In genomic region chr2:190043441-190043840, GRCh38 we compare ENCODE assay signal across 25 cellular contexts. TPM values are rescaled to one million over a fixed set of nuclear protein-coding genes. Genes with fewer than 3 reads are reported as not detected.
"Had no signal": no experiment of that assay in that cellular context is flagged by ENCODE, and none has a peak within 500 bp of the region (broad histone marks: within the 10 kb centered on the region; RNA-seq: fewer than 3 reads in every experiment).

No MANE protein-coding gene starts in this region.

- H3K36me3 Mint-ChIP-seq: activated naive CD8-positive, alpha-beta T cell had no signal

- H3K4me1 Mint-ChIP-seq: nephron progenitor cell had no signal

- H3K27ac ChIP-seq: dorsolateral prefrontal cortex, epithelial cell of prostate, left lung, thyroid gland, VCaP had no signal

- H3K4me3 Mint-ChIP-seq: activated naive CD8-positive, alpha-beta T cell; activated T-helper 1 cell treated with anti-CD3 and anti-CD28 coated beads, Interleukin-12 subunit alpha, Interleukin-12 subunit beta, Interleukin-2, Interleukin-4 antibody, amounts not matched to agents 30 ng/mL and 10 ng/mL and 1 ng/mL, durations not matched to agents 14 hours and 24 hours and 36 hours; nephron progenitor cell; T-helper 1 cell treated with Interleukin-12 subunit alpha and Interleukin-12 subunit beta and Interleukin-4 antibody, amounts not matched to agents 30 μg/mL and 1 μg/mL, for 36 hours had no signal

- H3K4me1 ChIP-seq: left lung, thyroid gland had no signal

- ATAC-seq: left lung had no signal

- H3K9me3 ChIP-seq: left lung, thyroid gland had no signal

- H3K27ac Mint-ChIP-seq: activated naive CD8-positive, alpha-beta T cell; activated T-helper 1 cell treated with anti-CD3 and anti-CD28 coated beads, Interleukin-12 subunit alpha, Interleukin-12 subunit beta, Interleukin-2, Interleukin-4 antibody, amounts not matched to agents 30 ng/mL and 10 ng/mL and 1 ng/mL, durations not matched to agents 14 hours and 24 hours and 36 hours; nephron progenitor cell; T-helper 1 cell treated with Interleukin-12 subunit alpha and Interleukin-12 subunit beta and Interleukin-4 antibody, amounts not matched to agents 30 μg/mL and 1 μg/mL, for 36 hours had no signal

- H3K4me3 ChIP-seq: dorsolateral prefrontal cortex, left lung, thyroid gland had no signal

- H3K27me3 ChIP-seq: left lung, thyroid gland had no signal

- H3K9me3 Mint-ChIP-seq: activated T-helper 1 cell treated with anti-CD3 and anti-CD28 coated beads, Interleukin-12 subunit alpha, Interleukin-12 subunit beta, Interleukin-2, Interleukin-4 antibody, amounts not matched to agents 30 ng/mL and 10 ng/mL and 1 ng/mL, durations not matched to agents 14 hours and 24 hours and 36 hours; nephron progenitor cell; T-helper 1 cell treated with Interleukin-12 subunit alpha and Interleukin-12 subunit beta and Interleukin-4 antibody, amounts not matched to agents 30 μg/mL and 1 μg/mL, for 36 hours had no signal

- DNase-seq: activated CD4-positive, alpha-beta T cell treated with anti-CD3 and anti-CD28 coated beads for 1 hour; activated CD4-positive, alpha-beta T cell treated with anti-CD3 and anti-CD28 coated beads, Interleukin-2, amount 50 U/mL, for 4 hours; amygdala; caudate nucleus; dorsolateral prefrontal cortex; glutamatergic neuron; hippocampal formation; left lung; mammary epithelial cell; nephron progenitor cell; nucleus accumbens; posterior cingulate gyrus; retina; stimulated activated CD4-positive, alpha-beta T cell treated with anti-CD3 and anti-CD28 coated beads, Interleukin-12 subunit alpha, Interleukin-12 subunit beta, amount 100 ng/mL, for 4 hours; stimulated activated CD4-positive, alpha-beta T cell treated with anti-CD3 and anti-CD28 coated beads, Interleukin-1b, Interleukin-23, amount 100 ng/mL, for 48 hours; stimulated activated CD8-positive, alpha-beta memory T cell treated with anti-CD3 and anti-CD28 coated beads, Interleukin-4, amount 100 ng/mL, for 48 hours; stimulated activated naive CD4-positive, alpha-beta T cell; thyroid gland had no signal

- H3K36me3 ChIP-seq: left lung, thyroid gland had no signal

RNA-seq across cellular contexts. Expression of gene MSTN, which starts 19.1 kb away (rescaled TPM):
- total RNA-seq: activated CD8-positive, alpha-beta memory T cell treated with anti-CD3 and anti-CD28 coated beads for 36 hours; activated T-helper 1 cell treated with anti-CD3 and anti-CD28 coated beads, Interleukin-12 subunit alpha, Interleukin-12 subunit beta, Interleukin-2, Interleukin-4 antibody, amounts not matched to agents 30 ng/mL and 10 ng/mL and 1 ng/mL, durations not matched to agents 14 hours and 24 hours and 36 hours; kidney epithelial cell; mammary epithelial cell had no signal
- polyA plus RNA-seq: mammary epithelial cell had no signal
